15 cellular contexts compared by ENCODE assay signal in genomic region chr5:674630-675011, GRCh38. TPM values are rescaled to one million over a fixed set of nuclear protein-coding genes. Genes with fewer than 3 reads are reported as not detected.
A peak's percentile ranks its signal among the peaks of the same experiment; 100 is the strongest.
DNase-seq lines count a peak whose midpoint lies in the region; FAIRE-seq and TF ChIP-seq lines count a peak whose summit lies in the region.
"Had no signal": no experiment of that assay in that cellular context is flagged by ENCODE, and none has a peak within 500 bp of the region (broad histone marks: within the 10 kb centered on the region; RNA-seq: fewer than 3 reads in every experiment).

No MANE protein-coding gene starts in this region.

- H3K4me3 Mint-ChIP-seq in CD14-positive monocyte (no peak overlapping the region), HFFc6 (no peak overlapping the region)
- H3K4me3 Mint-ChIP-seq: CD8-positive, alpha-beta memory T cell; stimulated activated memory B cell treated with anti-CD40 and anti-IgM and Interleukin-4, amounts not matched to agents 10 μg/mL and 1 μg/mL and 100 μg/mL, for 72 hours; WTC11 had no signal

- H3K27ac ChIP-seq in colonic mucosa: no peak overlapping the region
- no peak overlapping the region for H3K27ac ChIP-seq in osteoblast (ENCODE audit: low read depth, low read length)
- H3K27ac ChIP-seq: cardiac muscle cell had no signal

- no peaks in the 10 kb centered on the region for H4K20me1 ChIP-seq in osteoblast (ENCODE audit: insufficient read depth, low read length)

- H3K27me3 Mint-ChIP-seq in CD14-positive monocyte (ENCODE audit: low read depth in 3 of 3) (peaks cover 4 to 37% (median 10%) of the 10 kb centered on the region in 3 donors), HFFc6 (ENCODE audit: insufficient read depth) (peaks cover 3% of the 10 kb centered on the region)

- no peaks in the 10 kb centered on the region for H3K79me2 ChIP-seq in osteoblast (ENCODE audit: insufficient read depth, low read length)

- DNase-seq in D341Med (ENCODE audit: low spot score) (peak; percentile 32), HTR-8/SVneo (ENCODE audit: insufficient read length, low spot score) (no peak), colonic mucosa (peak; percentile 16), osteoblast (ENCODE audit: insufficient read length, low spot score, missing footprints) (peak; percentile 90), H54 (ENCODE audit: insufficient read length, low spot score) (no peak), CD14-positive monocyte (ENCODE audit: low spot score) (no peak), HFFc6 (no peak)
- DNase-seq: NCI-H226; SHP77 treated with DMSO at 0.1 percent for 48 hours; stimulated activated CD4-positive, alpha-beta T cell treated with anti-CD3 and anti-CD28 coated beads, Interleukin-2, amount 100 ng/mL, for 24 hours had no signal

- intact Hi-C loops in colonic mucosa (cut with DNase I): no loop called here
- intact Hi-C loops in CD14-positive monocyte (cut with micrococcal nuclease): loop anchor here in 1 of 2 donors (5.0 kb wide), 1 partner anchor 228 kb away; no protein-coding TSS in a partner anchor

- no peak overlapping the region for H3K4me3 ChIP-seq in colonic mucosa
- H3K4me3 ChIP-seq in osteoblast (ENCODE audit: insufficient read depth, low read length): no peak overlapping the region
- H3K4me3 ChIP-seq: cardiac muscle cell had no signal

- TF ChIP-seq POLR2A in H54 (IDR thresholded peaks at IDR 0.05; ENCODE audit: low read depth, low read length): no peak

- H3K27me3 ChIP-seq in colonic mucosa (no peaks in the 10 kb centered on the region), osteoblast (ENCODE audit: insufficient read depth, low read length) (peaks cover 37% of the 10 kb centered on the region)
- H3K27me3 ChIP-seq: cardiac muscle cell had no signal

- peaks cover 0 to 6% (median 0%) of the 10 kb centered on the region in 7 donors for H3K9me3 Mint-ChIP-seq in CD14-positive monocyte
- no peaks in the 10 kb centered on the region for H3K9me3 Mint-ChIP-seq in HFFc6
- H3K9me3 Mint-ChIP-seq: activated T-helper 2 cell treated with anti-CD3 and anti-CD28 coated beads, Interferon-gamma antibody, Interleukin-2, Interleukin-4, amounts not matched to agents 10 μg/mL and 5 μg/mL and 100 μg/mL, durations not matched to agents 14 hours and 24 hours and 36 hours; CD8-positive, alpha-beta memory T cell; stimulated activated memory B cell treated with anti-CD40 and anti-IgM and Interleukin-4, amounts not matched to agents 10 μg/mL and 1 μg/mL and 100 μg/mL, for 72 hours; WTC11 had no signal

- no peak overlapping the region for H3K4me2 ChIP-seq in osteoblast (ENCODE audit: insufficient read depth, low read length)

- H3K4me1 ChIP-seq in colonic mucosa (peaks cover 21% of the 10 kb centered on the region), osteoblast (ENCODE audit: insufficient read depth, low read length) (peaks cover 11% of the 10 kb centered on the region)

- H2AFZ ChIP-seq in osteoblast (ENCODE audit: low read length): no peak overlapping the region

- H3K4me1 Mint-ChIP-seq in CD14-positive monocyte: peaks cover 4% of the 10 kb centered on the region
- peaks cover 9% of the 10 kb centered on the region for H3K4me1 Mint-ChIP-seq in HFFc6 (ENCODE audit: low read depth)

- H3K9me3 ChIP-seq in colonic mucosa (no peaks in the 10 kb centered on the region), osteoblast (ENCODE audit: low read depth, low read length) (no peaks in the 10 kb centered on the region)

- H3K9ac ChIP-seq in colonic mucosa (ENCODE audit: low read depth in 2 of 2, low read length in 2 of 2): no peak overlapping the region

- H3K36me3 Mint-ChIP-seq in CD14-positive monocyte (no peaks in the 10 kb centered on the region), HFFc6 (ENCODE audit: low read depth) (no peaks in the 10 kb centered on the region)
- H3K36me3 Mint-ChIP-seq: CD8-positive, alpha-beta memory T cell; stimulated activated memory B cell treated with anti-CD40 and anti-IgM and Interleukin-4, amounts not matched to agents 10 μg/mL and 1 μg/mL and 100 μg/mL, for 72 hours; WTC11 had no signal

- TF ChIP-seq CTCF in colonic mucosa (IDR thresholded peaks at IDR 0.05): no peak
- no peak for TF ChIP-seq CTCF in osteoblast (IDR thresholded peaks at IDR 0.05; ENCODE audit: extremely low read depth, low read depth, low read length)
- no peak for TF ChIP-seq CTCF in CD14-positive monocyte (IDR thresholded peaks at IDR 0.05)
- TF ChIP-seq CTCF in HFFc6 (IDR thresholded peaks at IDR 0.05): no peak

- no peak overlapping the region for H3K27ac Mint-ChIP-seq in CD14-positive monocyte
- no peak overlapping the region for H3K27ac Mint-ChIP-seq in HFFc6
- H3K27ac Mint-ChIP-seq: activated T-helper 2 cell treated with anti-CD3 and anti-CD28 coated beads, Interferon-gamma antibody, Interleukin-2, Interleukin-4, amounts not matched to agents 10 μg/mL and 5 μg/mL and 100 μg/mL, durations not matched to agents 14 hours and 24 hours and 36 hours; WTC11 had no signal

- no peaks in the 10 kb centered on the region for H3K36me3 ChIP-seq in colonic mucosa
- no peaks in the 10 kb centered on the region for H3K36me3 ChIP-seq in osteoblast (ENCODE audit: insufficient read depth, low read length)
- H3K36me3 ChIP-seq: cardiac muscle cell had no signal

- FAIRE-seq in HTR-8/SVneo (lab: Jason Lieb, UNC) (peak; percentile 52), H54 (lab: Jason Lieb, UNC) (no peak)

RNA-seq across cellular contexts. Expression of gene TPPP, which starts 18.5 kb away (rescaled TPM):
- total RNA-seq in colonic mucosa: 1 to 10 TPM; 1.7 to 4.0 TPM
- total RNA-seq in osteoblast: not detected in 2 replicates
- under 1 TPM; 0.02 to 0.06 TPM for polyA plus RNA-seq in CD14-positive monocyte
- under 1 TPM; 0.19 to 0.43 (median 0.30) TPM for total RNA-seq in HFFc6 (2021; fragmentation: NEBNext Ultra II Directional; extraction: Animal tissue kit (Norgen Biotek cat#: 25700))

Comparison
In these comparisons a context has a peak if more than half of its experiments do, and no peak if none do; other contexts are left out.
1. DNase-seq: peak in D341Med (single experiment), colonic mucosa (single experiment) and osteoblast (single experiment); none in HTR-8/SVneo (single experiment), H54 (single experiment), CD14-positive monocyte (single experiment) and HFFc6 (single experiment).